In genomic region chr2:232321156-232321816, GRCh38 we compare ENCODE assay signal across 11 cellular contexts. TPM values are rescaled to one million over a fixed set of nuclear protein-coding genes. Genes with fewer than 3 reads are reported as not detected.
A peak's percentile ranks its signal among the peaks of the same experiment; 100 is the strongest.
DNase-seq lines count a peak whose midpoint lies in the region; ATAC-seq, FAIRE-seq and TF ChIP-seq lines count a peak whose summit lies in the region.
"Had no signal": no experiment of that assay in that cellular context is flagged by ENCODE, and none has a peak within 500 bp of the region (broad histone marks: within the 10 kb centered on the region; RNA-seq: fewer than 3 reads in every experiment).

No MANE protein-coding gene starts in this region.

- TF ChIP-seq CTCF in endodermal cell (conservative IDR thresholded peaks at IDR 0.05) (peak; percentile 69), testis (IDR thresholded peaks at IDR 0.05) (no peak), D721Med (IDR thresholded peaks at IDR 0.05; ENCODE audit: insufficient read depth, missing control alignments) (no peak)

- no peak overlapping the region for H3K27ac ChIP-seq in HUES6 (ENCODE audit: low read depth, low read length)
- H3K27ac ChIP-seq in endodermal cell (ENCODE audit: low read depth, low read length), result no peak overlapping the region
- no peak overlapping the region for H3K27ac ChIP-seq in testis
- H3K27ac ChIP-seq: tibial artery had no signal

- WGBS in endodermal cell (ENCODE audit: insufficient coverage in 1 of 2, insufficient read length in 1 of 2), 2 experiments, result 85 to 89% methylated on average over 8 to 18 of the region's 18 CpGs
- WGBS in testis, 2 donors, result 90% methylated on average over 4 to 18 of the region's 18 CpGs

- CTCF ChIA-PET in activated CD8-positive, alpha-beta memory T cell treated with anti-CD3 and anti-CD28 coated beads, Interleukin-2, amount 10 ng/mL, durations not matched to agents 7 days and 5 days (lab: Charles Lee), result interaction anchor here (0.9 to 9.9 kb wide), 8 partner anchors 11 to 421 kb away, joined by 3 to 153 read pairs (median 9); partner anchors contain the start of gene NPPC

- H3K36me3 ChIP-seq in HUES6 (ENCODE audit: control insufficient read depth, insufficient read depth, low read length) (no peaks in the 10 kb centered on the region), endodermal cell (ENCODE audit: control insufficient read depth, insufficient read depth, low read length) (no peaks in the 10 kb centered on the region), testis (ENCODE audit: low read depth, missing control alignments) (no peaks in the 10 kb centered on the region)
- H3K36me3 ChIP-seq: tibial artery had no signal

- intact Hi-C loops in testis (cut with DNase I; ENCODE audit: low total_unique reads), result no loop called here

- no peaks in the 10 kb centered on the region for H3K27me3 ChIP-seq in HUES6 (ENCODE audit: control insufficient read depth, insufficient read depth, low read length)
- no peaks in the 10 kb centered on the region for H3K27me3 ChIP-seq in endodermal cell (ENCODE audit: control insufficient read depth, insufficient read depth, low read length, poor library complexity, severe bottlenecking)
- H3K27me3 ChIP-seq in testis, result no peaks in the 10 kb centered on the region
- H3K27me3 ChIP-seq: tibial artery had no signal

- no peaks in the 10 kb centered on the region for H3K9me3 Mint-ChIP-seq in activated CD8-positive, alpha-beta memory T cell treated with anti-CD3 and anti-CD28 coated beads, Interleukin-2, amount 10 ng/mL, durations not matched to agents 7 days and 5 days (ENCODE audit: low read depth)
- no peaks in the 10 kb centered on the region for H3K9me3 Mint-ChIP-seq in endodermal cell

- DNase-seq in activated CD8-positive, alpha-beta memory T cell treated with anti-CD3 and anti-CD28 coated beads, Interleukin-2, amount 10 ng/mL, durations not matched to agents 7 days and 5 days, result peak; percentile 88
- DNase-seq in endodermal cell (peak; percentile 82), testis (no peak), DMS153 (lab: John Stamatoyannopoulos, UW) (no peak), DMS79 treated with DMSO at 0.1 percent for 48 hours (lab: John Stamatoyannopoulos, UW) (no peak), D721Med (ENCODE audit: insufficient read length, low spot score) (no peak)
- DNase-seq in stimulated activated CD4-positive, alpha-beta T cell treated with anti-CD3 and anti-CD28 coated beads, Interleukin-4, amount 100 ng/mL, for 4 hours, result peak; percentile 41 to 46

- ATAC-seq in activated CD8-positive, alpha-beta memory T cell treated with anti-CD3 and anti-CD28 coated beads, Interleukin-2, amount 10 ng/mL, durations not matched to agents 7 days and 5 days, result peak; percentile 93

- H3K4me3 Mint-ChIP-seq in activated CD8-positive, alpha-beta memory T cell treated with anti-CD3 and anti-CD28 coated beads, Interleukin-2, amount 10 ng/mL, durations not matched to agents 7 days and 5 days, result peak overlapping the region; percentile 47
- H3K4me3 Mint-ChIP-seq in endodermal cell, result no peak overlapping the region

- H3K36me3 Mint-ChIP-seq in activated CD8-positive, alpha-beta memory T cell treated with anti-CD3 and anti-CD28 coated beads, Interleukin-2, amount 10 ng/mL, durations not matched to agents 7 days and 5 days, result no peaks in the 10 kb centered on the region
- no peaks in the 10 kb centered on the region for H3K36me3 Mint-ChIP-seq in endodermal cell (ENCODE audit: low read depth)

- H3K9me3 ChIP-seq in HUES6 (ENCODE audit: control insufficient read depth, insufficient read depth, low read depth, low read length) (no peaks in the 10 kb centered on the region), endodermal cell (ENCODE audit: control insufficient read depth, low read length) (no peaks in the 10 kb centered on the region), testis (no peaks in the 10 kb centered on the region)
- H3K9me3 ChIP-seq: tibial artery had no signal

- H3K4me1 ChIP-seq in HUES6 (ENCODE audit: control insufficient read depth, insufficient read depth, low read length) (peaks cover 12% of the 10 kb centered on the region; the same call in 1 of the 2 replicates), endodermal cell (ENCODE audit: control insufficient read depth, insufficient read depth, low read length) (peaks cover 14% of the 10 kb centered on the region), testis (peaks cover 25% of the 10 kb centered on the region)

- no peaks in the 10 kb centered on the region for H3K27me3 Mint-ChIP-seq in activated CD8-positive, alpha-beta memory T cell treated with anti-CD3 and anti-CD28 coated beads, Interleukin-2, amount 10 ng/mL, durations not matched to agents 7 days and 5 days
- H3K27me3 Mint-ChIP-seq in endodermal cell (ENCODE audit: insufficient read depth), result no peaks in the 10 kb centered on the region

- no peak for TF ChIP-seq POLR2A in testis (IDR thresholded peaks at IDR 0.05)

- peak overlapping the region; percentile 83 for H3K27ac Mint-ChIP-seq in activated CD8-positive, alpha-beta memory T cell treated with anti-CD3 and anti-CD28 coated beads, Interleukin-2, amount 10 ng/mL, durations not matched to agents 7 days and 5 days
- H3K27ac Mint-ChIP-seq in endodermal cell, result no peak overlapping the region

- H3K4me1 Mint-ChIP-seq in activated CD8-positive, alpha-beta memory T cell treated with anti-CD3 and anti-CD28 coated beads, Interleukin-2, amount 10 ng/mL, durations not matched to agents 7 days and 5 days, result peaks cover 48% of the 10 kb centered on the region
- H3K4me1 Mint-ChIP-seq in endodermal cell, result peaks cover 17% of the 10 kb centered on the region

- no peak for FAIRE-seq in D721Med (lab: Jason Lieb, UNC)
- FAIRE-seq: keratinocyte had no signal

- H3K4me3 ChIP-seq in HUES6 (ENCODE audit: low read depth, low read length) (no peak overlapping the region), endodermal cell (ENCODE audit: low read length) (no peak overlapping the region), testis (no peak overlapping the region)
- H3K4me3 ChIP-seq: tibial artery had no signal

- H3K9ac ChIP-seq in HUES6 (ENCODE audit: low read length), result peak overlapping the region; percentile 10
- no peak overlapping the region for H3K9ac ChIP-seq in endodermal cell (ENCODE audit: extremely low read depth, low read length, poor library complexity, severe bottlenecking)

RNA-seq across cellular contexts. Expression of gene ALPP, which starts 57.3 kb away (rescaled TPM):
- total RNA-seq in activated CD8-positive, alpha-beta memory T cell treated with anti-CD3 and anti-CD28 coated beads, Interleukin-2, amount 10 ng/mL, durations not matched to agents 7 days and 5 days, result not detected
- total RNA-seq in endodermal cell (not detected), testis (under 1 TPM; 0.25 to 0.87 TPM)
- not detected for polyA plus RNA-seq in endodermal cell (2013, experiment 1 of 2)
- polyA plus RNA-seq in endodermal cell (2013, experiment 2 of 2), result not detected
- not detected for polyA plus RNA-seq in testis (ENCODE audit: insufficient read depth, low read depth, low replicate concordance)
- total RNA-seq: pulmonary artery endothelial cell had no signal
- polyA plus RNA-seq: keratinocyte had no signal

Comparison
In these comparisons a context has a peak if more than half of its experiments do, and no peak if none do; other contexts are left out.
1. DNase-seq: peak in activated CD8-positive, alpha-beta memory T cell treated with anti-CD3 and anti-CD28 coated beads, Interleukin-2, amount 10 ng/mL, durations not matched to agents 7 days and 5 days (single experiment), endodermal cell (single experiment) and stimulated activated CD4-positive, alpha-beta T cell treated with anti-CD3 and anti-CD28 coated beads, Interleukin-4, amount 100 ng/mL, for 4 hours (2 of 2); none in testis (single experiment), DMS153 (single experiment), DMS79 treated with DMSO at 0.1 percent for 48 hours (single experiment) and D721Med (single experiment).